ENCODE assay signal across 8 cellular contexts in the genomic region with DNA sequence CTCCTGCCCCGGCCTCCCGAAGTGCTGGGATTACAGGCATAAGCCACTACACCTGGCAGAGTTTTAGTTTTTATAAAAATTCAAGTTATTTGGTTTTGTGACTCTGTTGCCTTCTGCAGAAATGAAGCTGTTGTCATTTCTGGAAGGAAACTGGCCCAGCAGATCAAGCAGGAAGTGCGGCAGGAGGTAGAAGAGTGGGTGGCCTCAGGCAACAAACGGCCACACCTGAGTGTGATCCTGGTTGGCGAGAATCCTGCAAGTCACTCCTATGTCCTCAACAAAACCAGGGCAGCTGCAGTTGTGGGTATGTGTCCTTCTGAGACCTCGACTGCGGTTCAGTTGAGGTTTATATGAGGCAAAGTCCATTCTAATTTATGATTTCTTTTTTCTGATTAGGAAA. TPM values are rescaled to one million over a fixed set of nuclear protein-coding genes. Genes with fewer than 3 reads are reported as not detected.
A peak's percentile ranks its signal among the peaks of the same experiment; 100 is the strongest.
DNase-seq lines count a peak whose midpoint lies in the region; ATAC-seq, FAIRE-seq and TF ChIP-seq lines count a peak whose summit lies in the region.

No MANE protein-coding gene starts in this region.

- H3K9me3 ChIP-seq in PC-3 (ENCODE audit: low read length) = no peaks in the 10 kb centered on the region
- no peaks in the 10 kb centered on the region for H3K9me3 ChIP-seq in endothelial cell of umbilical vein (replicated peaks; ENCODE audit: control insufficient read depth, insufficient read depth, low read length)
- H3K9me3 ChIP-seq in tibial artery = no peaks in the 10 kb centered on the region
- no peaks in the 10 kb centered on the region for H3K9me3 ChIP-seq in tibial nerve
- no peaks in the 10 kb centered on the region for H3K9me3 ChIP-seq in adrenal gland (replicated peaks in 1 of 3)

- H3K27me3 Mint-ChIP-seq in activated T-cell treated with anti-CD3 and anti-CD28 coated beads, Interleukin-2, amount 50 U/mL, for 24 hours = no peaks in the 10 kb centered on the region

- H3K9me3 Mint-ChIP-seq in activated T-cell treated with anti-CD3 and anti-CD28 coated beads, Interleukin-2, amount 50 U/mL, for 24 hours = no peaks in the 10 kb centered on the region

- TF ChIP-seq POLR2A in endothelial cell of umbilical vein (IDR thresholded peaks at IDR 0.05; ENCODE audit: low read depth, low read length) (no peak), tibial nerve (IDR thresholded peaks at IDR 0.05) (no peak), adrenal gland (IDR thresholded peaks at IDR 0.05) (no peak)

- peak overlapping the region; percentile 97 for H3K27ac Mint-ChIP-seq in activated T-cell treated with anti-CD3 and anti-CD28 coated beads, Interleukin-2, amount 50 U/mL, for 24 hours

- BruUV-seq in PC-3 (replicated peaks; lab: Mats Ljungman, UMichigan) (no TSS peak), endothelial cell of umbilical vein (replicated peaks; lab: Mats Ljungman, UMichigan) (no TSS peak)

- H3K27ac ChIP-seq in PC-3 (ENCODE audit: low read length) = peak overlapping the region; percentile 70
- H3K27ac ChIP-seq in endothelial cell of umbilical vein (ENCODE audit: insufficient read depth, low read depth, low read length) = peak overlapping the region; percentile 85
- H3K27ac ChIP-seq in tibial artery = peak overlapping the region; percentile 80 to 81
- H3K27ac ChIP-seq in tibial nerve = peak overlapping the region in 2 of 4 donors; percentile 17 to 76
- H3K27ac ChIP-seq in adrenal gland = peak overlapping the region in 1 of 5 donors; percentile 10

- 80% methylated on average over 7 of the region's 7 CpGs for WGBS in tibial nerve, 2 donors
- WGBS in adrenal gland, 4 donors = 79 to 88% (median 83%) methylated on average over 7 of the region's 7 CpGs

- no peak for TF ChIP-seq CTCF in PC-3 (conservative IDR thresholded peaks at IDR 0.05; ENCODE audit: low read depth, low read length)
- TF ChIP-seq CTCF in endothelial cell of umbilical vein (IDR thresholded peaks at IDR 0.05; ENCODE audit: extremely low read depth in 1 of 2, insufficient read depth in 1 of 2, low read depth in 1 of 2, low read length in 2 of 2) = no peak
- TF ChIP-seq CTCF in tibial artery (IDR thresholded peaks at IDR 0.05) = no peak
- TF ChIP-seq CTCF in tibial nerve (IDR thresholded peaks at IDR 0.05) = no peak
- TF ChIP-seq CTCF in adrenal gland (IDR thresholded peaks at IDR 0.05) = no peak

- no peaks in the 10 kb centered on the region for H3K9me1 ChIP-seq in endothelial cell of umbilical vein (replicated peaks; ENCODE audit: control insufficient read depth, extremely low read depth, insufficient read depth, low read length)

- H3K9me2 ChIP-seq in PC-3 (replicated peaks; ENCODE audit: low read length) = no peaks in the 10 kb centered on the region

- H3K27me3 ChIP-seq in PC-3 (ENCODE audit: low read length) (no peaks in the 10 kb centered on the region), endothelial cell of umbilical vein (ENCODE audit: control insufficient read depth in 2 of 2, insufficient read depth in 2 of 2, low read length in 2 of 2) (no peaks in the 10 kb centered on the region), tibial artery (no peaks in the 10 kb centered on the region), tibial nerve (no peaks in the 10 kb centered on the region), adrenal gland (no peaks in the 10 kb centered on the region)

- DNase-seq in activated T-cell treated with anti-CD3 and anti-CD28 coated beads, Interleukin-2, amount 50 U/mL, for 24 hours = no peak
- no peak for DNase-seq in activated T-cell treated with anti-CD3 and anti-CD28 coated beads, Interleukin-2, amount 50 U/mL, for 1 hour
- DNase-seq in PC-3 (peak; percentile 78), endothelial cell of umbilical vein (ENCODE audit: low read depth, low spot score) (no peak), tibial artery (no peak), tibial nerve (ENCODE audit: low spot score in 2 of 2) (no peak), adrenal gland (no peak)

- no peaks in the 10 kb centered on the region for H3F3A ChIP-seq in PC-3 (ENCODE audit: low read length, unreplicated experiment)

- H3K4me3 ChIP-seq in PC-3 (ENCODE audit: low read length) = peak overlapping the region; percentile 26; the same call in 1 of the 2 replicates
- no peak overlapping the region for H3K4me3 ChIP-seq in endothelial cell of umbilical vein (replicated peaks in 1 of 3; ENCODE audit: insufficient read depth in 1 of 3, low read depth in 1 of 3, low read length in 3 of 3)
- no peak overlapping the region for H3K4me3 ChIP-seq in tibial artery
- H3K4me3 ChIP-seq in tibial nerve = no peak overlapping the region
- H3K4me3 ChIP-seq in adrenal gland = no peak overlapping the region

- H3K9ac ChIP-seq in PC-3 (ENCODE audit: low read length) (no peak overlapping the region), endothelial cell of umbilical vein (replicated peaks; ENCODE audit: extremely low read depth, insufficient read depth, low read length) (no peak overlapping the region)

- H3K4me1 ChIP-seq in PC-3 (ENCODE audit: insufficient read depth, low read length) (peaks cover 38% of the 10 kb centered on the region), endothelial cell of umbilical vein (ENCODE audit: control insufficient read depth, extremely low read depth, insufficient read depth, low read length) (peaks cover 17% of the 10 kb centered on the region), tibial artery (peaks cover 0 to 96% (median 75%) of the 10 kb centered on the region in 4 donors), tibial nerve (peaks cover 0 to 53% (median 13%) of the 10 kb centered on the region in 4 donors), adrenal gland (replicated peaks in 1 of 2) (peaks cover 5 to 25% of the 10 kb centered on the region in 2 donors)

- CTCF ChIA-PET in PC-3 (lab: Charles Lee) = no interaction called here
- CTCF ChIA-PET in endothelial cell of umbilical vein (lab: Charles Lee) = interaction anchor here (0.9 to 1.9 kb wide), 5 partner anchors 9 to 381 kb away, joined by 3 to 6 read pairs (median 3); no protein-coding TSS in a partner anchor

- dilution Hi-C loops in endothelial cell of umbilical vein (cut with MboI; ENCODE audit: extremely low pct_ligation_motif_present, low sequenced_read_pairs) = no loop called here

- H3K79me2 ChIP-seq in PC-3 (ENCODE audit: low read length) = peaks cover 78% of the 10 kb centered on the region
- H3K79me2 ChIP-seq in endothelial cell of umbilical vein (ENCODE audit: control insufficient read depth, insufficient read depth, low read length) = peaks cover 72% of the 10 kb centered on the region

- peaks cover 35% of the 10 kb centered on the region for H3K36me3 ChIP-seq in PC-3 (ENCODE audit: low read depth, low read length)
- H3K36me3 ChIP-seq in endothelial cell of umbilical vein (ENCODE audit: control insufficient read depth in 2 of 2, extremely low read depth in 1 of 2, insufficient read depth in 2 of 2, low read length in 2 of 2) = peaks cover 2 to 16% of the 10 kb centered on the region in 2 experiments
- H3K36me3 ChIP-seq in tibial artery = peaks cover 30 to 41% (median 38%) of the 10 kb centered on the region in 3 donors
- H3K36me3 ChIP-seq in tibial nerve = peaks cover 0 to 31% (median 0%) of the 10 kb centered on the region in 3 donors
- peaks cover 0 to 8% of the 10 kb centered on the region in 2 donors for H3K36me3 ChIP-seq in adrenal gland (replicated peaks in 1 of 2)

- H3K36me3 Mint-ChIP-seq in activated T-cell treated with anti-CD3 and anti-CD28 coated beads, Interleukin-2, amount 50 U/mL, for 24 hours (ENCODE audit: low read depth) = peaks cover 99% of the 10 kb centered on the region

- POLR2A ChIA-PET in PC-3 (lab: Charles Lee; ENCODE audit: unreplicated experiment) = no interaction called here
- POLR2A ChIA-PET in endothelial cell of umbilical vein (lab: Charles Lee) = interaction anchor here (0.7 kb wide), 1 partner anchor 27 kb away, joined by 6 read pairs; the partner anchor contains the start of gene MOB1A

- intact Hi-C loops in PC-3 (cut with micrococcal nuclease) (no loop called here), endothelial cell of umbilical vein (cut with micrococcal nuclease) (no loop called here), tibial artery (cut with DNase I; ENCODE audit: low total_unique reads) (no loop called here), adrenal gland (cut with DNase I) (no loop called here)

- ATAC-seq in PC-3 = peak; percentile 87
- no peak for ATAC-seq in HG02973 (IDR thresholded peaks at IDR 0.05; ENCODE audit: unreplicated experiment)

- H2AFZ ChIP-seq in PC-3 (ENCODE audit: low read length) (no peak overlapping the region), endothelial cell of umbilical vein (ENCODE audit: low read depth, low read length) (no peak overlapping the region)

- H4K20me1 ChIP-seq in PC-3 (ENCODE audit: low read length) (peaks cover 47% of the 10 kb centered on the region), endothelial cell of umbilical vein (replicated peaks; ENCODE audit: control insufficient read depth, extremely low read depth, insufficient read depth, low read length) (no peaks in the 10 kb centered on the region)

- peak overlapping the region; percentile 71 for H3K4me3 Mint-ChIP-seq in activated T-cell treated with anti-CD3 and anti-CD28 coated beads, Interleukin-2, amount 50 U/mL, for 24 hours

- H3K4me1 Mint-ChIP-seq in activated T-cell treated with anti-CD3 and anti-CD28 coated beads, Interleukin-2, amount 50 U/mL, for 24 hours (ENCODE audit: low read depth) = peaks cover 75% of the 10 kb centered on the region

- no peak for TF ChIP-seq EP300 in tibial nerve (IDR thresholded peaks at IDR 0.05)

- no peak for FAIRE-seq in endothelial cell of umbilical vein (lab: Jason Lieb, UNC)

- H3K4me2 ChIP-seq in PC-3 (ENCODE audit: low read length) = peak overlapping the region; percentile 69
- H3K4me2 ChIP-seq in endothelial cell of umbilical vein (ENCODE audit: insufficient read depth, low read length) = no peak overlapping the region

RNA-seq across cellular contexts. Expression of gene MTHFD2, which starts 7.2 kb away (rescaled TPM):
- total RNA-seq in PC-3 (2014; rRNA removed) = 115 and 118 TPM in 2 replicates
- total RNA-seq in endothelial cell of umbilical vein = 74.9 and 83.2 TPM in 2 replicates
- 25.4 and 25.6 TPM in 2 replicates for polyA plus RNA-seq in endothelial cell of umbilical vein
- 45.2 and 59.9 TPM in 2 replicates for polyA plus RNA-seq in endothelial cell of umbilical vein (2011; cell fraction: cytosol; rRNA removed)
- 35.9 and 41.3 TPM in 2 replicates for polyA plus RNA-seq in endothelial cell of umbilical vein (2011; cell fraction: nucleus; rRNA removed)
- polyA plus RNA-seq in endothelial cell of umbilical vein (2012) = 74.7 and 90.0 TPM in 2 replicates
- 46.0 and 70.0 TPM in 2 replicates for polyA minus RNA-seq in endothelial cell of umbilical vein
- polyA minus RNA-seq in endothelial cell of umbilical vein (2011; cell fraction: cytosol; rRNA and poly(A)+ RNA removed) = 158 TPM
- polyA minus RNA-seq in endothelial cell of umbilical vein (2011; cell fraction: nucleus; rRNA and poly(A)+ RNA removed) = 21.7 and 28.2 TPM in 2 replicates
- total RNA-seq in tibial nerve = 10 to 100 TPM; 13.2 to 57.7 (median 25.7) TPM
- total RNA-seq in adrenal gland = 10 to 100 TPM in 5 of 8 donors, 1 to 10 TPM in 3; 1.6 to 24.9 (median 13.5) TPM
- polyA plus RNA-seq in adrenal gland = 10 to 100 TPM in 2 of 3 donors, 1 to 10 TPM in 1; 6.0 to 19.8 (median 12.8) TPM

RNA-seq across cellular contexts. Expression of gene MOB1A, which starts 26.9 kb away (rescaled TPM):
- total RNA-seq in PC-3 (2014; rRNA removed) = 51.6 and 69.8 TPM in 2 replicates
- total RNA-seq in endothelial cell of umbilical vein = 106 and 112 TPM in 2 replicates
- polyA plus RNA-seq in endothelial cell of umbilical vein = 21.5 and 25.3 TPM in 2 replicates
- 25.1 and 25.4 TPM in 2 replicates for polyA plus RNA-seq in endothelial cell of umbilical vein (2011; cell fraction: cytosol; rRNA removed)
- polyA plus RNA-seq in endothelial cell of umbilical vein (2011; cell fraction: nucleus; rRNA removed) = 14.8 and 18.4 TPM in 2 replicates
- 58.9 and 74.1 TPM in 2 replicates for polyA plus RNA-seq in endothelial cell of umbilical vein (2012)
- polyA minus RNA-seq in endothelial cell of umbilical vein = 48.8 and 54.1 TPM in 2 replicates
- 31.7 TPM for polyA minus RNA-seq in endothelial cell of umbilical vein (2011; cell fraction: cytosol; rRNA and poly(A)+ RNA removed)
- polyA minus RNA-seq in endothelial cell of umbilical vein (2011; cell fraction: nucleus; rRNA and poly(A)+ RNA removed) = 19.5 and 28.8 TPM in 2 replicates
- total RNA-seq in tibial nerve = 10 to 100 TPM; 55.3 to 69.9 (median 60.2) TPM
- total RNA-seq in adrenal gland = 100 to 1,000 TPM in 1 of 8 donors, 10 to 100 TPM in 7; 59.9 to 103 (median 87.4) TPM
- polyA plus RNA-seq in adrenal gland = 10 to 100 TPM; 15.9 to 44.5 (median 21.4) TPM

RNA-seq across cellular contexts. Expression of gene BOLA3, which starts 57.9 kb away (rescaled TPM):
- total RNA-seq in PC-3 (2014; rRNA removed) (60.9 and 104 TPM in 2 replicates), endothelial cell of umbilical vein (42.4 and 42.6 TPM in 2 replicates), tibial nerve (10 to 100 TPM; 23.2 to 39.5 (median 25.8) TPM), adrenal gland (10 to 100 TPM; 17.1 to 65.1 (median 40.1) TPM)
- polyA plus RNA-seq in endothelial cell of umbilical vein (28.7 and 29.1 TPM in 2 replicates), adrenal gland (10 to 100 TPM; 37.8 to 84.5 (median 54.8) TPM)
- 32.3 and 37.6 TPM in 2 replicates for polyA plus RNA-seq in endothelial cell of umbilical vein (2011; cell fraction: cytosol; rRNA removed)
- 11.4 and 12.5 TPM in 2 replicates for polyA plus RNA-seq in endothelial cell of umbilical vein (2011; cell fraction: nucleus; rRNA removed)
- polyA plus RNA-seq in endothelial cell of umbilical vein (2012) = 55.5 and 79.1 TPM in 2 replicates
- polyA minus RNA-seq in endothelial cell of umbilical vein = 3.6 and 6.5 TPM in 2 replicates
- polyA minus RNA-seq in endothelial cell of umbilical vein (2011; cell fraction: cytosol; rRNA and poly(A)+ RNA removed) = 26.0 TPM
- 2.5 and 5.1 TPM in 2 replicates for polyA minus RNA-seq in endothelial cell of umbilical vein (2011; cell fraction: nucleus; rRNA and poly(A)+ RNA removed)
